15 cellular contexts compared by ENCODE assay signal in the genomic region with DNA sequence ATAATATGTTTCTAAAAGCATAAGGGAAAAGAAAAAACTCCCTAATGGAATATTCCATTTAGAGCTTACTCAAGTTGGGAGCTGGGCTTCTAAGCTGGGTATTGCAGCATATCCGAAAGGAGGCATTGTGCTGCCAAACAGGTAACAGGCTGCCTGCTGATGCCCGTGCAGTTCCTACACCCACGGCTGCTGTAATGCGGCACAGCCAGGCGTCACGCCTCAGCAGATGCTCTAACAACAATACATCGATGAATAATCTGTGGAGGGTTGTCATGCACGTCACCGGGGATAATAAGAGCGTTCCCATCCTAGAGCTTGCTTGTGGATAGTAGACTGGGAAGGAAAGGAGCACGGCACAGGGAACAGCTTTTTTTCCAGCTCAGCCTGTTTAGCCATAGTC.
A peak's percentile ranks its signal among the peaks of the same experiment; 100 is the strongest.
DNase-seq lines count a peak whose midpoint lies in the region; ATAC-seq and TF ChIP-seq lines count a peak whose summit lies in the region.
"Had no signal": no experiment of that assay in that cellular context is flagged by ENCODE, and none has a peak within 500 bp of the region (broad histone marks: within the 10 kb centered on the region; RNA-seq: fewer than 3 reads in every experiment).

No MANE protein-coding gene starts in this region.

- DNase-seq in MCF 10A (ENCODE audit: unreplicated experiment) (peak; percentile 5), breast epithelium (ENCODE audit: low spot score in 2 of 2) (no peak), caudate nucleus (lab: John Stamatoyannopoulos, UW) (peak in 31 of 61 donors; percentile 1 to 81 (median 16)), kidney tubule cell (ENCODE audit: low spot score) (peak; percentile 70), renal cortical epithelial cell (ENCODE audit: low read depth) (peak; percentile 38), T-cell (no peak), H9 (no peak), activated T-cell treated with anti-CD3 and anti-CD28 coated beads for 4 hours (no peak)
- DNase-seq: DMS53, MG63, NCI-H1092, NCI-H187, SIG-M5 had no signal

- H2BK120ac ChIP-seq in H9 (ENCODE audit: low read depth, low read length, poor library complexity, severe bottlenecking) = no peak overlapping the region

- no peak for TF ChIP-seq POLR2A in breast epithelium (IDR thresholded peaks at IDR 0.05)

- H3K27me3 ChIP-seq in breast epithelium = no peaks in the 10 kb centered on the region
- H3K27me3 ChIP-seq in H9 (ENCODE audit: insufficient read depth, low read length) = no peaks in the 10 kb centered on the region
- H3K27me3 ChIP-seq: MG63 had no signal

- no peaks in the 10 kb centered on the region for H3K23me2 ChIP-seq in H9 (ENCODE audit: insufficient read length, low read depth, low read length, poor library complexity, severe bottlenecking)

- H3K4me1 Mint-ChIP-seq in MCF 10A (ENCODE audit: insufficient read depth, unreplicated experiment) (no peaks in the 10 kb centered on the region), T-cell (no peaks in the 10 kb centered on the region), H9 (no peaks in the 10 kb centered on the region)
- H3K4me1 Mint-ChIP-seq: CD14-positive monocyte had no signal

- CTCF ChIA-PET in MCF 10A (lab: Yijun Ruan, JAX) (interaction anchor here (0.7 kb wide), 1 partner anchor 129 kb away, joined by 3 read pairs; no protein-coding TSS in a partner anchor), T-cell (lab: Charles Lee) (no interaction called here)

- H2AFZ ChIP-seq in H9 (ENCODE audit: low read length) = no peak overlapping the region

- H3K9me3 Mint-ChIP-seq in MCF 10A (ENCODE audit: unreplicated experiment) = no peaks in the 10 kb centered on the region
- peaks cover 0 to 3% (median 0%) of the 10 kb centered on the region in 3 donors for H3K9me3 Mint-ChIP-seq in T-cell
- no peaks in the 10 kb centered on the region; a peak in 2 of 5 replicates for H3K9me3 Mint-ChIP-seq in H9

- no CpG with 5 or more reads among the region's 11 CpGs for WGBS in H9 (ENCODE audit: extremely low coverage, insufficient read length, low lambda C conversion rate)

- H4K20me1 ChIP-seq in H9 (ENCODE audit: control insufficient read depth, insufficient read depth, insufficient read length) = no peaks in the 10 kb centered on the region

- no peak overlapping the region for H2BK20ac ChIP-seq in H9 (ENCODE audit: low read depth, low read length, poor library complexity, severe bottlenecking)

- no peak overlapping the region for H4K91ac ChIP-seq in H9 (ENCODE audit: insufficient read length, low read depth, low read length)

- ATAC-seq in T-cell (replicated peaks in 1 of 4) = no peak

- no peaks in the 10 kb centered on the region for H3K4me1 ChIP-seq in breast epithelium
- H3K4me1 ChIP-seq in H9 (ENCODE audit: insufficient read depth, low read length) = no peaks in the 10 kb centered on the region
- H3K4me1 ChIP-seq: HAP-1 had no signal

- H3K27ac ChIP-seq in breast epithelium (no peak overlapping the region), caudate nucleus (ENCODE audit: low read depth, low read length) (no peak overlapping the region), H9 (ENCODE audit: insufficient read length, low read depth, low read length) (no peak overlapping the region)

- H3K27me3 Mint-ChIP-seq in MCF 10A (ENCODE audit: insufficient read depth, unreplicated experiment) = no peaks in the 10 kb centered on the region
- peaks cover 0 to 3% of the 10 kb centered on the region in 2 donors for H3K27me3 Mint-ChIP-seq in T-cell
- H3K27me3 Mint-ChIP-seq in H9 (ENCODE audit: low read depth) = no peaks in the 10 kb centered on the region

- TF ChIP-seq CTCF in MCF 10A (IDR thresholded peaks at IDR 0.05; ENCODE audit: unreplicated experiment) = no peak
- no peak for TF ChIP-seq CTCF in breast epithelium (IDR thresholded peaks at IDR 0.05)
- no peak for TF ChIP-seq CTCF in H9 (conservative IDR thresholded peaks at IDR 0.05)

- no peaks in the 10 kb centered on the region for H3K79me1 ChIP-seq in H9 (ENCODE audit: insufficient read depth, low read depth, low read length, poor library complexity, severe bottlenecking)

- H2BK15ac ChIP-seq in H9 (ENCODE audit: low read depth, low read length) = no peak overlapping the region

- H3K4me3 Mint-ChIP-seq in MCF 10A (ENCODE audit: unreplicated experiment) = no peak overlapping the region
- no peak overlapping the region for H3K4me3 Mint-ChIP-seq in T-cell
- no peak overlapping the region for H3K4me3 Mint-ChIP-seq in H9
- H3K4me3 Mint-ChIP-seq: CD14-positive monocyte had no signal

- H3K4me3 ChIP-seq in breast epithelium = no peak overlapping the region
- H3K4me3 ChIP-seq: HAP-1, MG63 had no signal

- no peak overlapping the region for H3K4ac ChIP-seq in H9 (ENCODE audit: low read depth, low read length)

- no peak overlapping the region for H3K4me2 ChIP-seq in H9 (ENCODE audit: insufficient read depth, insufficient read length, low read length)

- no peak overlapping the region for H4K5ac ChIP-seq in H9 (ENCODE audit: insufficient read length, low read depth, low read length)

- no peak overlapping the region for H3K23ac ChIP-seq in H9 (ENCODE audit: insufficient read length, low read depth, low read length)

- no peak overlapping the region for H2BK5ac ChIP-seq in H9 (ENCODE audit: insufficient read length, low read length)

- no peak overlapping the region for H3T11ph ChIP-seq in H9 (ENCODE audit: low read length)

- H3K9ac ChIP-seq in H9 (ENCODE audit: extremely low read depth, insufficient read length, low read length) = no peak overlapping the region

- no peak overlapping the region for H3K18ac ChIP-seq in H9 (ENCODE audit: insufficient read length, low read depth, low read length)

- H3K56ac ChIP-seq in H9 (ENCODE audit: insufficient read length, low read depth, low read length) = no peak overlapping the region

- H3K36me3 Mint-ChIP-seq in MCF 10A (ENCODE audit: insufficient read depth, unreplicated experiment) (no peaks in the 10 kb centered on the region), T-cell (no peaks in the 10 kb centered on the region), H9 (ENCODE audit: insufficient read depth in 1 of 3, low read depth in 3 of 3) (peaks cover 0 to 1% (median 0%) of the 10 kb centered on the region in 3 experiments; a peak in 2 of 7 replicates)
- H3K36me3 Mint-ChIP-seq: CD14-positive monocyte had no signal

- H3K27ac Mint-ChIP-seq in MCF 10A (ENCODE audit: low read depth, unreplicated experiment) (no peak overlapping the region), T-cell (no peak overlapping the region), H9 (no peak overlapping the region)
- H3K27ac Mint-ChIP-seq: CD14-positive monocyte had no signal

- no peak overlapping the region; the same call in 1 of the 2 replicates for H3K14ac ChIP-seq in H9 (ENCODE audit: insufficient read depth, low read length)

- POLR2A ChIA-PET in MCF 10A (lab: Yijun Ruan, JAX) = no interaction called here
- POLR2A ChIA-PET in T-cell (lab: Charles Lee) = no interaction called here

- no peak overlapping the region for H2BK12ac ChIP-seq in H9 (ENCODE audit: insufficient read length, low read depth, low read length)

- no peak overlapping the region for H2AK5ac ChIP-seq in H9 (ENCODE audit: insufficient read length, low read length)

- no peaks in the 10 kb centered on the region for H3K9me3 ChIP-seq in breast epithelium
- no peaks in the 10 kb centered on the region for H3K9me3 ChIP-seq in H9 (ENCODE audit: control insufficient read depth, low read depth, low read length)
- H3K9me3 ChIP-seq: HAP-1, MG63 had no signal

- intact Hi-C loops in MCF 10A (cut with micrococcal nuclease) = no loop called here
- intact Hi-C loops in breast epithelium (cut with DNase I; ENCODE audit: low total_unique reads) = no loop called here

- H3K36me3 ChIP-seq in breast epithelium = no peaks in the 10 kb centered on the region
- H3K36me3 ChIP-seq: HAP-1, MG63 had no signal

- H3K79me2 ChIP-seq in H9 (ENCODE audit: insufficient read depth, low read length) = no peaks in the 10 kb centered on the region

- no peak overlapping the region for H4K8ac ChIP-seq in H9 (replicated peaks; ENCODE audit: insufficient read length, low read depth, low read length)

- no TSS peak for BruUV-seq in MCF 10A (replicated peaks; lab: Mats Ljungman, UMichigan)

Comparison
In these comparisons a context has a peak if more than half of its experiments do, and no peak if none do; other contexts are left out.
1. DNase-seq: peak in MCF 10A (single experiment), caudate nucleus (31 of 61), kidney tubule cell (single experiment) and renal cortical epithelial cell (single experiment); none in breast epithelium (0 of 2), T-cell (0 of 34), H9 (single experiment) and activated T-cell treated with anti-CD3 and anti-CD28 coated beads for 4 hours (single experiment).